In genomic region chr18:59123588-59124369, GRCh38 we compare ENCODE assay signal across 10 cellular contexts. TPM values are rescaled to one million over a fixed set of nuclear protein-coding genes. Genes with fewer than 3 reads are reported as not detected.
DNase-seq lines count a peak whose midpoint lies in the region; ATAC-seq and TF ChIP-seq lines count a peak whose summit lies in the region.
"Had no signal": no experiment of that assay in that cellular context is flagged by ENCODE, and none has a peak within 500 bp of the region (broad histone marks: within the 10 kb centered on the region; RNA-seq: fewer than 3 reads in every experiment).

No MANE protein-coding gene starts in this region.

- no peaks in the 10 kb centered on the region for H3K36me3 Mint-ChIP-seq in mesothelial cell of epicardium

- POLR2A ChIA-PET in BJ (lab: Charles Lee) (no interaction called here), RWPE1 (lab: Yijun Ruan, JAX; ENCODE audit: low non-redundant PET) (no interaction called here)

- no peak overlapping the region for H3K4me3 ChIP-seq in BJ (ENCODE audit: low read depth, low read length)
- H3K4me3 ChIP-seq in hepatocyte = no peak overlapping the region
- H3K4me3 ChIP-seq: skin epidermis had no signal

- no peak overlapping the region for H3K27ac Mint-ChIP-seq in mesothelial cell of epicardium

- H3K9me3 ChIP-seq in hepatocyte (ENCODE audit: low read depth) = no peaks in the 10 kb centered on the region

- H3K36me3 ChIP-seq in BJ (ENCODE audit: control insufficient read depth, insufficient read depth, low read length) (no peaks in the 10 kb centered on the region), hepatocyte (replicated peaks; ENCODE audit: insufficient read depth, low read depth) (no peaks in the 10 kb centered on the region)

- peak; percentile 38 for DNase-seq in BJ (ENCODE audit: low read depth)
- DNase-seq in H4 (ENCODE audit: low spot score) = peak; percentile 16
- DNase-seq in RWPE1 (ENCODE audit: low spot score) = peak; percentile 65
- peak; percentile 44 for DNase-seq in hepatocyte (ENCODE audit: low spot score)
- DNase-seq in mesothelial cell of epicardium (ENCODE audit: low spot score in 2 of 2, unreplicated experiment in 2 of 2) = no peak
- no peak for DNase-seq in mucosa of gallbladder (ENCODE audit: low spot score)
- no peak for DNase-seq in effector CD4-positive, alpha-beta T cell
- DNase-seq: erythroblast had no signal

- H3K79me2 ChIP-seq in hepatocyte = no peaks in the 10 kb centered on the region

- H2AFZ ChIP-seq in hepatocyte = no peak overlapping the region

- no peak for ATAC-seq in GM18498 (IDR thresholded peaks at IDR 0.05; ENCODE audit: unreplicated experiment)

- no peaks in the 10 kb centered on the region for H3K4me1 Mint-ChIP-seq in mesothelial cell of epicardium

- no peaks in the 10 kb centered on the region for H3K9me2 ChIP-seq in hepatocyte (replicated peaks; ENCODE audit: insufficient read depth)

- WGBS in hepatocyte (ENCODE audit: low lambda C conversion rate, missing lambda C conversion rate) = 66% methylated on average over 5 of the region's 5 CpGs

- H3K4me2 ChIP-seq in hepatocyte = no peak overlapping the region

- H3K27ac ChIP-seq in RWPE1 = no peak overlapping the region
- no peak overlapping the region for H3K27ac ChIP-seq in hepatocyte

- TF ChIP-seq CTCF in BJ (IDR thresholded peaks at IDR 0.05; ENCODE audit: insufficient read depth, low read depth, low read length) (no peak), RWPE1 (conservative IDR thresholded peaks at IDR 0.05; ENCODE audit: low read depth) (no peak), hepatocyte (IDR thresholded peaks at IDR 0.05; ENCODE audit: poor library complexity) (no peak), mesothelial cell of epicardium (IDR thresholded peaks at IDR 0.05; ENCODE audit: unreplicated experiment) (no peak)

- H3K27me3 ChIP-seq in BJ (ENCODE audit: control insufficient read depth, insufficient read depth, low read length) (peaks cover 7% of the 10 kb centered on the region), hepatocyte (peaks cover 56% of the 10 kb centered on the region)

- H3K4me1 ChIP-seq in hepatocyte (ENCODE audit: insufficient read depth) = no peaks in the 10 kb centered on the region

- H3K27me3 Mint-ChIP-seq in mesothelial cell of epicardium (ENCODE audit: low read depth) = peaks cover 88% of the 10 kb centered on the region

- CTCF ChIA-PET in BJ (lab: Yijun Ruan, JAX) = interaction anchor here (0.7 kb wide), 1 partner anchor 345 kb away, joined by 3 read pairs; no protein-coding TSS in a partner anchor
- CTCF ChIA-PET in RWPE1 (lab: Yijun Ruan, JAX) = interaction anchor here (0.6 kb wide), 2 partner anchors 666 to 805 kb away, joined by 3 to 4 read pairs; no protein-coding TSS in a partner anchor

- no peaks in the 10 kb centered on the region for H3K9me3 Mint-ChIP-seq in mesothelial cell of epicardium

- H4K20me1 ChIP-seq in hepatocyte (ENCODE audit: insufficient read depth, poor library complexity, severe bottlenecking) = no peaks in the 10 kb centered on the region

- H3K4me3 Mint-ChIP-seq in mesothelial cell of epicardium = no peak overlapping the region

RNA-seq across cellular contexts. Expression of gene SEC11C, which starts 15.9 kb away (rescaled TPM):
- polyA plus RNA-seq in BJ (2011; rRNA removed) (18.2 and 32.0 TPM in 2 replicates), hepatocyte (224 and 230 TPM in 2 replicates)
- 3.3 and 4.4 TPM in 2 replicates for polyA minus RNA-seq in BJ (2011; rRNA and poly(A)+ RNA removed)
- 36.9 and 50.9 TPM in 2 replicates for total RNA-seq in H4 (2014; rRNA removed; shearing (Covaris generic))
- total RNA-seq in hepatocyte (88.7 and 103 TPM in 2 replicates), mesothelial cell of epicardium (15.2 to 21.0 TPM (median 15.8 TPM) in 3 replicates), mucosa of gallbladder (58.7 TPM)

Comparison
In these comparisons a context has a peak if more than half of its experiments do, and no peak if none do; other contexts are left out.
1. DNase-seq: peak in BJ (single experiment), H4 (single experiment), RWPE1 (single experiment) and hepatocyte (single experiment); none in mesothelial cell of epicardium (0 of 2), mucosa of gallbladder (single experiment) and effector CD4-positive, alpha-beta T cell (single experiment).